ENCODE assay signal across 1 cellular context in genomic region chr12:54296393-54297121, GRCh38.
TF ChIP-seq lines count a peak whose summit lies in the region.

No MANE protein-coding gene starts in this region.

TF ChIP-seq in K562, 482 proteins besides CTCF, POLR2A, EP300 and RAD21 (continued from another document and continues in another):
- TF ChIP-seq RERE (CRISPR knock-in tag; IDR thresholded peaks at IDR 0.05; ENCODE audit: borderline replicate concordance) (no peak), PHTF2 (CRISPR knock-in tag; IDR thresholded peaks at IDR 0.05) (0 out of 2 replicates have a peak, but pooled peaks have one; percentile 67), MTA2 (IDR thresholded peaks at IDR 0.05; ENCODE audit: low read depth) (peak; percentile 42), HINFP (tag; conservative IDR thresholded peaks at IDR 0.05; ENCODE audit: low read depth) (no peak), SIN3A (IDR thresholded peaks at IDR 0.05; ENCODE audit: borderline replicate concordance in 2 of 2, control insufficient read depth in 1 of 2, low read depth in 2 of 2, low read length in 2 of 2) (0 out of 4 replicates have a peak, but pooled peaks of 1 of the 2 experiments have one; percentile 18), U2AF1 (optimal IDR thresholded peaks at IDR 0.05; ENCODE audit: low read depth, low read length) (no peak), PHF8 (IDR thresholded peaks at IDR 0.05; ENCODE audit: borderline replicate concordance, low read length) (no peak), IRF9 (tag; IDR thresholded peaks at IDR 0.05) (no peak), KAT2B (IDR thresholded peaks at IDR 0.05; ENCODE audit: low read depth, low read length) (no peak), CEBPG (CRISPR knock-in tag; IDR thresholded peaks at IDR 0.05) (no peak), CEBPG (tag; conservative IDR thresholded peaks at IDR 0.05 in 1 of 2, IDR thresholded peaks at IDR 0.05 in 1 of 2) (no peak), NFXL1 (CRISPR knock-in tag; IDR thresholded peaks at IDR 0.05) (no peak), POLR2H (tag; IDR thresholded peaks at IDR 0.05; ENCODE audit: low read depth) (no peak), ZNF431 (CRISPR knock-in tag; IDR thresholded peaks at IDR 0.05) (no peak), ZNF778 (CRISPR knock-in tag; IDR thresholded peaks at IDR 0.05) (no peak), SLC30A9 (CRISPR knock-in tag; IDR thresholded peaks at IDR 0.05) (no peak), ZFP36 (IDR thresholded peaks at IDR 0.05; ENCODE audit: low read depth, low read length, partially characterized antibody) (no peak), ZNF165 (CRISPR knock-in tag; IDR thresholded peaks at IDR 0.05; ENCODE audit: borderline replicate concordance) (no peak), MAZ (CRISPR knock-in tag; conservative IDR thresholded peaks at IDR 0.05 in 1 of 2, IDR thresholded peaks at IDR 0.05 in 1 of 2) (peak in 1 of 2 experiments; percentile 22; a peak in 1 of 4 replicates), TCF3 (CRISPR knock-in tag; IDR thresholded peaks at IDR 0.05) (peak; percentile 73), SMARCA5 (IDR thresholded peaks at IDR 0.05) (no peak), WHSC1 (IDR thresholded peaks at IDR 0.05; ENCODE audit: low read length) (no peak), ZNF561 (CRISPR knock-in tag; conservative IDR thresholded peaks at IDR 0.05) (no peak), ZNF445 (CRISPR knock-in tag; IDR thresholded peaks at IDR 0.05; ENCODE audit: low read depth) (no peak), ZNF699 (CRISPR knock-in tag; IDR thresholded peaks at IDR 0.05; ENCODE audit: insufficient replicate concordance) (no peak), ZBTB1 (CRISPR knock-in tag; IDR thresholded peaks at IDR 0.05; ENCODE audit: borderline replicate concordance, low read depth) (no peak), ZNF75A (CRISPR knock-in tag; IDR thresholded peaks at IDR 0.05) (no peak), ZBTB7A (IDR thresholded peaks at IDR 0.05; ENCODE audit: borderline replicate concordance, control insufficient read depth, low read depth, low read length) (no peak), PCBP1 (IDR thresholded peaks at IDR 0.05; ENCODE audit: low read depth, low read length, poor library complexity, severe bottlenecking) (no peak), SMARCE1 (IDR thresholded peaks at IDR 0.05) (peak; percentile 62), PURB (CRISPR knock-in tag; IDR thresholded peaks at IDR 0.05; ENCODE audit: low read depth) (no peak), CHD4 (IDR thresholded peaks at IDR 0.05; ENCODE audit: insufficient read depth, insufficient replicate concordance, low read depth, low read length, poor library complexity, severe bottlenecking) (no peak), CREB5 (CRISPR knock-in tag; IDR thresholded peaks at IDR 0.05) (no peak), ASH1L (IDR thresholded peaks at IDR 0.05; ENCODE audit: borderline replicate concordance, low read depth, partially characterized antibody) (no peak), SRF (CRISPR knock-in tag; IDR thresholded peaks at IDR 0.05) (peak in 1 of 2 experiments; percentile 26; a peak in 1 of 4 replicates), DDX20 (tag; IDR thresholded peaks at IDR 0.05; ENCODE audit: low read depth) (no peak), CREB3 (tag; conservative IDR thresholded peaks at IDR 0.05; ENCODE audit: low read depth) (no peak), MTF1 (CRISPR knock-in tag; IDR thresholded peaks at IDR 0.05; ENCODE audit: borderline replicate concordance) (no peak), EHMT2 (IDR thresholded peaks at IDR 0.05) (0 out of 2 replicates have a peak, but pooled peaks have one; percentile 39), ZNF395 (CRISPR knock-in tag; IDR thresholded peaks at IDR 0.05) (no peak), CCNT2 (IDR thresholded peaks at IDR 0.05; ENCODE audit: borderline replicate concordance, extremely low read depth, insufficient read length, low read depth, low read length) (no peak), RUNX1 (IDR thresholded peaks at IDR 0.05; ENCODE audit: low read depth) (no peak), HDAC2 (IDR thresholded peaks at IDR 0.05) (peak; percentile 69; the same call in 1 of the 2 replicates), TEAD4 (IDR thresholded peaks at IDR 0.05; ENCODE audit: low read length) (peak; percentile 72), TEAD4 (CRISPR knock-in tag; IDR thresholded peaks at IDR 0.05; ENCODE audit: borderline replicate concordance) (no peak), KHSRP (IDR thresholded peaks at IDR 0.05) (no peak), STAT5A (IDR thresholded peaks at IDR 0.05; ENCODE audit: borderline replicate concordance, low read length) (0 out of 2 replicates have a peak, but pooled peaks have one; percentile 15), FOS (IDR thresholded peaks at IDR 0.05; ENCODE audit: extremely low read depth, insufficient read length) (no peak), ZNF232 (CRISPR knock-in tag; IDR thresholded peaks at IDR 0.05) (no peak), ETV5 (CRISPR knock-in tag; IDR thresholded peaks at IDR 0.05; ENCODE audit: low read depth) (no peak), GTF2B (IDR thresholded peaks at IDR 0.05; ENCODE audit: extremely low read depth, insufficient read length) (no peak), ELF2 (CRISPR knock-in tag; IDR thresholded peaks at IDR 0.05) (no peak), HMGXB4 (CRISPR knock-in tag; IDR thresholded peaks at IDR 0.05) (no peak), ZNF3 (CRISPR knock-in tag; IDR thresholded peaks at IDR 0.05) (no peak), CREB1 (IDR thresholded peaks at IDR 0.05) (no peak), CREB1 (CRISPR knock-in tag; IDR thresholded peaks at IDR 0.05) (no peak), ZNF347 (CRISPR knock-in tag; IDR thresholded peaks at IDR 0.05; ENCODE audit: low read depth) (no peak), ZBED1 (IDR thresholded peaks at IDR 0.05) (no peak), GABPB1 (CRISPR knock-in tag; IDR thresholded peaks at IDR 0.05) (no peak), ZNF586 (CRISPR knock-in tag; conservative IDR thresholded peaks at IDR 0.05) (no peak), DIDO1 (tag; IDR thresholded peaks at IDR 0.05; ENCODE audit: low read depth) (no peak)
